8 cellular contexts compared by ENCODE assay signal in genomic region chr11:120547871-120548681, GRCh38. TPM values are rescaled to one million over a fixed set of nuclear protein-coding genes. Genes with fewer than 3 reads are reported as not detected.
DNase-seq lines count a peak whose midpoint lies in the region; ATAC-seq and TF ChIP-seq lines count a peak whose summit lies in the region.

No MANE protein-coding gene starts in this region.

- TF ChIP-seq CTCF in breast epithelium (IDR thresholded peaks at IDR 0.05) (no peak), MM.1S (IDR thresholded peaks at IDR 0.05; ENCODE audit: low read length) (no peak)

- H3K9ac ChIP-seq in MM.1S (ENCODE audit: low read length), result no peak overlapping the region

- no peak overlapping the region for H3K4me2 ChIP-seq in MM.1S (ENCODE audit: low read depth, low read length)

- no peaks in the 10 kb centered on the region for H3K9me2 ChIP-seq in MM.1S (replicated peaks; ENCODE audit: insufficient read depth, low read length)

- H3K4me1 Mint-ChIP-seq in CD8-positive, alpha-beta memory T cell, result peaks cover 0 to 8% (median 4%) of the 10 kb centered on the region in 3 donors

- CTCF ChIA-PET in CD8-positive, alpha-beta memory T cell (lab: Charles Lee), result no interaction called here

- intact Hi-C loops in breast epithelium (cut with DNase I; ENCODE audit: low total_unique reads), result no loop called here

- ATAC-seq in GM21423 (IDR thresholded peaks at IDR 0.05; ENCODE audit: unreplicated experiment), result no peak

- no peak for TF ChIP-seq POLR2A in breast epithelium (IDR thresholded peaks at IDR 0.05)

- peak; percentile 99 for DNase-seq in EH (ENCODE audit: low read depth)
- peak; percentile 39 for DNase-seq in NCI-H345 treated with DMSO at 0.1 percent for 48 hours (lab: John Stamatoyannopoulos, UW; ENCODE audit: unreplicated experiment)
- DNase-seq in breast epithelium (ENCODE audit: low spot score in 2 of 2), result peak; percentile 84 to 93
- peak; percentile 96 for DNase-seq in kidney glomerular epithelial cell (lab: John Stamatoyannopoulos, UW)
- no peak for DNase-seq in MM.1S
- DNase-seq in CD8-positive, alpha-beta memory T cell, result no peak

- H3F3A ChIP-seq in MM.1S (ENCODE audit: insufficient read depth, low read length), result no peaks in the 10 kb centered on the region

- POLR2A ChIA-PET in CD8-positive, alpha-beta memory T cell (lab: Charles Lee), result no interaction called here

- H3K27me3 ChIP-seq in breast epithelium (no peaks in the 10 kb centered on the region), MM.1S (replicated peaks; ENCODE audit: insufficient read depth, low read length) (no peaks in the 10 kb centered on the region)
- H3K27me3 ChIP-seq in CD8-positive, alpha-beta memory T cell (ENCODE audit: insufficient read depth, low read length, poor library complexity, severe bottlenecking), result no peaks in the 10 kb centered on the region

- no peaks in the 10 kb centered on the region for H3K79me2 ChIP-seq in MM.1S (ENCODE audit: low read length)

- H3K27ac Mint-ChIP-seq in CD8-positive, alpha-beta memory T cell, result no peak overlapping the region

- H3K27me3 Mint-ChIP-seq in CD8-positive, alpha-beta memory T cell, result peaks cover 16 to 35% of the 10 kb centered on the region in 2 donors

- no peak overlapping the region for H3K4me3 Mint-ChIP-seq in CD8-positive, alpha-beta memory T cell

- no peak overlapping the region for H2AFZ ChIP-seq in MM.1S (ENCODE audit: low read length)

- H3K4me1 ChIP-seq in breast epithelium (peaks cover 0 to 9% of the 10 kb centered on the region in 2 donors), MM.1S (ENCODE audit: low read length) (0 out of 2 replicates have a peak, but pooled peaks cover 1% of the 10 kb centered on the region)
- no peaks in the 10 kb centered on the region for H3K4me1 ChIP-seq in CD8-positive, alpha-beta memory T cell (ENCODE audit: insufficient read depth, low read length)

- no peak overlapping the region for H3K4me3 ChIP-seq in breast epithelium
- no peak overlapping the region for H3K4me3 ChIP-seq in MM.1S (ENCODE audit: low read length)
- no peak overlapping the region for H3K4me3 ChIP-seq in CD8-positive, alpha-beta memory T cell (ENCODE audit: low read length)

- H3K9me3 Mint-ChIP-seq in CD8-positive, alpha-beta memory T cell, result no peaks in the 10 kb centered on the region

- no peaks in the 10 kb centered on the region for H3K9me3 ChIP-seq in breast epithelium
- no peaks in the 10 kb centered on the region for H3K9me3 ChIP-seq in MM.1S (replicated peaks; ENCODE audit: insufficient read depth, low read length)
- no peaks in the 10 kb centered on the region for H3K9me3 ChIP-seq in CD8-positive, alpha-beta memory T cell (ENCODE audit: low read length)

- H4K20me1 ChIP-seq in MM.1S (ENCODE audit: insufficient read depth, low read length), result no peaks in the 10 kb centered on the region

- H3K27ac ChIP-seq in breast epithelium (peak overlapping the region; percentile 11 to 26), temporal lobe (ENCODE audit: low read depth, low read length) (peak overlapping the region; percentile 67), MM.1S (ENCODE audit: low read length) (no peak overlapping the region)
- H3K27ac ChIP-seq in CD8-positive, alpha-beta memory T cell (ENCODE audit: low read depth, low read length), result no peak overlapping the region

- H3K36me3 Mint-ChIP-seq in CD8-positive, alpha-beta memory T cell, result no peaks in the 10 kb centered on the region

- H3K36me3 ChIP-seq in breast epithelium (no peaks in the 10 kb centered on the region), MM.1S (replicated peaks; ENCODE audit: insufficient read depth, low read length) (no peaks in the 10 kb centered on the region)
- no peaks in the 10 kb centered on the region for H3K36me3 ChIP-seq in CD8-positive, alpha-beta memory T cell (ENCODE audit: insufficient read depth, low read length)

RNA-seq across cellular contexts. Expression of gene GRIK4, which starts 36.5 kb away (rescaled TPM):
- total RNA-seq in breast epithelium, result under 1 TPM in 2 of 3 donors, not detected in 1; 0.29 to 0.66 TPM
- 4.4 TPM for total RNA-seq in temporal lobe
- under 1 TPM in 1 of 2 experiments, not detected in 1; 0.07 TPM for total RNA-seq in CD8-positive, alpha-beta memory T cell
- polyA plus RNA-seq in CD8-positive, alpha-beta memory T cell, result not detected

Comparison
In these comparisons a context has a peak if more than half of its experiments do, and no peak if none do; other contexts are left out.
1. DNase-seq: peak in EH (single experiment), NCI-H345 treated with DMSO at 0.1 percent for 48 hours (single experiment), breast epithelium (2 of 2) and kidney glomerular epithelial cell (single experiment); none in MM.1S (single experiment) and CD8-positive, alpha-beta memory T cell (0 of 5).
2. H3K27ac ChIP-seq: peak in breast epithelium (2 of 2) and temporal lobe (single experiment); none in MM.1S (single experiment) and CD8-positive, alpha-beta memory T cell (single experiment).